Comparison of ENCODE assay signal across 8 cellular contexts in the genomic region with DNA sequence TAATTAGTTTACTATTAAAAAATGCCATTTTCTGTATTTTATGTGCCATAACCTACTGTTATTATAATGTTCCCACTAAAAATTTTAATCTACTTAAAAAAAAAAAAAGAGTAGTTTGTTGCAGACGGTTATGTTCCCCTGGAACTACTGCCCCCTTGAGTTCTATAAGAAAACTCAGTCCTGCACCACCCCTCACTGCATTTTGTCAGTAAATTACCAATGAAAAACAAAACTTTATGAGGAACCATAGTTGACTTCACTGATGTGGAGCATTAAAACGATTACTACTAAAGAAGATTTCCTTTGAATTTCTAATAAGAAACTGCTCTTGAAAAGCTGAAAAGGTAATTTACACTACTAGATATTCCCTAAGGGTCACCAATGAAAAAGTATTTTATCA.
A peak's percentile ranks its signal among the peaks of the same experiment; 100 is the strongest.
DNase-seq lines count a peak whose midpoint lies in the region; ATAC-seq and TF ChIP-seq lines count a peak whose summit lies in the region.
"Had no signal": no experiment of that assay in that cellular context is flagged by ENCODE, and none has a peak within 500 bp of the region (broad histone marks: within the 10 kb centered on the region; RNA-seq: fewer than 3 reads in every experiment).

No MANE protein-coding gene starts in this region.

- DNase-seq in ELR (ENCODE audit: low read depth) (peak; percentile 40), HFF-Myc (ENCODE audit: extremely low read depth, low read depth) (no peak), adipocyte (ENCODE audit: low read depth) (peak; percentile 49), lung microvascular endothelial cell (ENCODE audit: low read depth in 2 of 2) (peak; percentile 60 to 67), cortex of kidney (lab: John Stamatoyannopoulos, UW) (no peak)
- DNase-seq in stimulated activated CD4-positive, alpha-beta T cell treated with anti-CD3 and anti-CD28 coated beads, Interleukin-12 subunit alpha, Interleukin-12 subunit beta, amount 100 ng/mL, for 4 hours: no peak
- DNase-seq: T-helper 17 cell had no signal

- H3K27me3 ChIP-seq in adipocyte (replicated peaks; ENCODE audit: control insufficient read depth, insufficient read depth, low read length): no peaks in the 10 kb centered on the region

- H3K4me1 ChIP-seq in adipocyte (ENCODE audit: control insufficient read depth, insufficient read depth, low read length): no peaks in the 10 kb centered on the region

- no peak overlapping the region for H3K9ac ChIP-seq in adipocyte (ENCODE audit: low read length)

- no peaks in the 10 kb centered on the region for H3K36me3 ChIP-seq in adipocyte (ENCODE audit: control insufficient read depth, insufficient read depth, low read length, severe bottlenecking)

- H3K4me3 ChIP-seq in HFF-Myc (replicated peaks; ENCODE audit: low read depth, low read length): no peak overlapping the region
- no peak overlapping the region for H3K4me3 ChIP-seq in adipocyte (ENCODE audit: low read length)

- no peaks in the 10 kb centered on the region for H3K9me3 ChIP-seq in adipocyte (ENCODE audit: control insufficient read depth, low read length)

- TF ChIP-seq CTCF in HFF-Myc (IDR thresholded peaks at IDR 0.05; ENCODE audit: low read depth, low read length, missing control alignments): peak; percentile 37

- ATAC-seq in GM19023 (IDR thresholded peaks at IDR 0.05; ENCODE audit: unreplicated experiment): no peak
- ATAC-seq: T-helper 17 cell had no signal

Comparison
In these comparisons a context has a peak if more than half of its experiments do, and no peak if none do; other contexts are left out.
1. DNase-seq: peak in ELR (single experiment), adipocyte (single experiment) and lung microvascular endothelial cell (2 of 2); none in HFF-Myc (single experiment), cortex of kidney (single experiment) and stimulated activated CD4-positive, alpha-beta T cell treated with anti-CD3 and anti-CD28 coated beads, Interleukin-12 subunit alpha, Interleukin-12 subunit beta, amount 100 ng/mL, for 4 hours (single experiment).